In genomic region chr3:69838217-69838616, GRCh38 we compare ENCODE assay signal across 20 cellular contexts.
A peak's percentile ranks its signal among the peaks of the same experiment; 100 is the strongest.
DNase-seq lines count a peak whose midpoint lies in the region; ATAC-seq, FAIRE-seq and TF ChIP-seq lines count a peak whose summit lies in the region.
"Had no signal": no experiment of that assay in that cellular context is flagged by ENCODE, and none has a peak within 500 bp of the region (broad histone marks: within the 10 kb centered on the region; RNA-seq: fewer than 3 reads in every experiment).

No MANE protein-coding gene starts in this region.

- TF ChIP-seq CTCF in BE2C (IDR thresholded peaks at IDR 0.05; ENCODE audit: low read depth, low read length) = no peak
- no peak for TF ChIP-seq CTCF in osteocyte (IDR thresholded peaks at IDR 0.05)

- H3K4me1 Mint-ChIP-seq in osteocyte (ENCODE audit: unreplicated experiment) = peaks cover 28% of the 10 kb centered on the region
- H3K4me1 Mint-ChIP-seq: activated naive CD4-positive, alpha-beta T cell treated with anti-CD3 and anti-CD28 coated beads, Interleukin-2, amount 50 U/mL, for 24 hours; naive B cell; WTC11 had no signal

- H3K36me3 Mint-ChIP-seq in osteocyte (ENCODE audit: unreplicated experiment) = peaks cover 7% of the 10 kb centered on the region
- peaks cover 0 to 11% of the 10 kb centered on the region in 2 donors for H3K36me3 Mint-ChIP-seq in activated naive CD4-positive, alpha-beta T cell treated with anti-CD3 and anti-CD28 coated beads, Interleukin-2, amount 50 U/mL, for 72 hours
- H3K36me3 Mint-ChIP-seq: activated naive CD4-positive, alpha-beta T cell treated with anti-CD3 and anti-CD28 coated beads, Interleukin-2, amount 50 U/mL, for 24 hours; naive B cell; WTC11 had no signal

- FAIRE-seq in endometrium (lab: Jason Lieb, UNC) = peak; percentile 62

- peak overlapping the region; percentile 31 for H3K4me3 Mint-ChIP-seq in osteocyte (ENCODE audit: unreplicated experiment)
- H3K4me3 Mint-ChIP-seq: activated naive CD4-positive, alpha-beta T cell treated with anti-CD3 and anti-CD28 coated beads, Interleukin-2, amount 50 U/mL, for 24 hours; naive B cell; stimulated activated naive CD8-positive, alpha-beta T cell treated with anti-CD3 and anti-CD28 coated beads, Interleukin-15, Interleukin-2, amounts not matched to agents 100 ng/mL and 50 ng/mL, for 24 hours; WTC11 had no signal

- no peak for ATAC-seq in activated naive CD4-positive, alpha-beta T cell treated with anti-CD3 and anti-CD28 coated beads, Interleukin-2, amount 50 U/mL, for 72 hours
- ATAC-seq in GM18517 (IDR thresholded peaks at IDR 0.05; ENCODE audit: unreplicated experiment) = no peak
- ATAC-seq: gastroesophageal sphincter, left colon, right lobe of liver, WTC11 had no signal

- H3K36me3 ChIP-seq in BE2C = no peaks in the 10 kb centered on the region
- H3K36me3 ChIP-seq: gastroesophageal sphincter, HAP-1, right lobe of liver had no signal

- H3K4me1 ChIP-seq in BE2C = peaks cover 13% of the 10 kb centered on the region; the same call in 1 of the 2 replicates
- H3K4me1 ChIP-seq: Caco-2, HAP-1, right lobe of liver had no signal

- H3K4me3 ChIP-seq in BE2C (ENCODE audit: low read depth, low read length) = 0 out of 2 replicates have a peak overlapping the region, but pooled peaks have one; percentile 6
- H3K4me3 ChIP-seq: gastroesophageal sphincter, HAP-1, right lobe of liver had no signal

- DNase-seq in BE2C = no peak
- peak; percentile 71 for DNase-seq in M059J (ENCODE audit: low read depth)
- DNase-seq in osteocyte (ENCODE audit: extremely low spot score, unreplicated experiment) = no peak
- DNase-seq in activated naive CD4-positive, alpha-beta T cell treated with anti-CD3 and anti-CD28 coated beads, Interleukin-2, amount 50 U/mL, for 72 hours (ENCODE audit: low spot score in 2 of 2) = no peak
- DNase-seq in central memory CD4-positive, alpha-beta T cell = no peak
- DNase-seq in LoVo (ENCODE audit: low spot score) = no peak
- DNase-seq: activated CD8-positive, alpha-beta memory T cell treated with anti-CD3 and anti-CD28 coated beads, Interleukin-2, amount 50 U/mL, for 4 hours; Caco-2; cortex of kidney; left colon; naive B cell; NCI-H2227 treated with DMSO at 0.1 percent for 48 hours; right lobe of liver had no signal

- peak overlapping the region; percentile 61 for H3K27ac Mint-ChIP-seq in osteocyte (ENCODE audit: unreplicated experiment)
- H3K27ac Mint-ChIP-seq in activated naive CD4-positive, alpha-beta T cell treated with anti-CD3 and anti-CD28 coated beads, Interleukin-2, amount 50 U/mL, for 72 hours = no peak overlapping the region
- H3K27ac Mint-ChIP-seq: activated naive CD4-positive, alpha-beta T cell treated with anti-CD3 and anti-CD28 coated beads, Interleukin-2, amount 50 U/mL, for 24 hours; naive B cell; stimulated activated naive CD8-positive, alpha-beta T cell treated with anti-CD3 and anti-CD28 coated beads, Interleukin-15, Interleukin-2, amounts not matched to agents 100 ng/mL and 50 ng/mL, for 24 hours; WTC11 had no signal

- no peaks in the 10 kb centered on the region; the same call in 1 of the 2 replicates for H3K9me3 ChIP-seq in BE2C
- H3K9me3 ChIP-seq: HAP-1, right lobe of liver had no signal

- peaks cover 16% of the 10 kb centered on the region for H3K9me3 Mint-ChIP-seq in osteocyte (ENCODE audit: unreplicated experiment)
- peaks cover 22 to 24% of the 10 kb centered on the region in 2 donors for H3K9me3 Mint-ChIP-seq in activated naive CD4-positive, alpha-beta T cell treated with anti-CD3 and anti-CD28 coated beads, Interleukin-2, amount 50 U/mL, for 72 hours

- H3K27me3 Mint-ChIP-seq in osteocyte (ENCODE audit: unreplicated experiment) = no peaks in the 10 kb centered on the region
- H3K27me3 Mint-ChIP-seq: activated naive CD4-positive, alpha-beta T cell treated with anti-CD3 and anti-CD28 coated beads, Interleukin-2, amount 50 U/mL, for 24 hours; stimulated activated naive CD8-positive, alpha-beta T cell treated with anti-CD3 and anti-CD28 coated beads, Interleukin-15, Interleukin-2, amounts not matched to agents 100 ng/mL and 50 ng/mL, for 24 hours had no signal

- H3K27me3 ChIP-seq in BE2C = no peaks in the 10 kb centered on the region
- H3K27me3 ChIP-seq: gastroesophageal sphincter, right lobe of liver had no signal
